Comparison of ENCODE assay signal across 9 cellular contexts in the genomic region with DNA sequence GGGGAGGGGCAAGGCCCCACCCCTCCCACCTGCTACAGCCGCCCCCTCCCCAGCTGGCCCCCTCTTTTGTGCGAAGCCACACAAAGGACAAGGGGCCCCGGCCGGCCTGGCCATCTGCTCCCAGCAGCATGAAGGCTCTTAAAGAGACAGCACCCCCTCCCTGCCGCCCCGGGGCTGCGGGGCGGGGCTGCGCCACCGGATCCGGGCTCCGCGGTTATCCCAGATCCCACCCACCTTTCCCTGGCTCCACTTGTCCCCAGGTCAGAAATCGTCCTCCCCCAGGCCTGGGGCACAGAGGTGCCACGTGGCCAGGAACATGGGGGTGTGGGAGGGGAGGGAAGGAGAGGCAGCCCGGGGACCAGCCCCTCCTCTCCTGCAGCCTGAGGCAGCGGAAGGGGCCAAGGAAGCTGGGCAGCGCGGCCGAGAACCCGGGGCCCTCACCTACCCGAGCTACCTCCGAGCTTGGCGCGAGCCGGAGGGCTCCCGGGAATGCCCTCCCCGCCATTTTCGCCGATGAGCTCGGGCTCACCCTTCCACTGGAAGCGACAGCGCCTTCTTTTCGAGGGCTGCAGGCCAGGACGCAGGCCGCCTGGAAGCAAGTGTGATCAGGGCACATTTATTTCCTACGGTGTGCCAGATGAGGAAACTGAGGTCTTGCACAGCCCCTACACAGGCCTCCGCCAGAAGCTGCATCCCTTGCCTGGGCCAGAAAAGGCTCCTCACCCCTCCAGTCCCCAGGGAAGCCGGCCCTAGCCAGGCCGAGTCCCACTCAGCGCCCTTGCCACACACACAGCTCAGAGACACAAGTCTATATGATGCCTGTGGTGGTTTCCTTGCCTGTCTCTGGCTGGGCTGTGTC. TPM values are rescaled to one million over a fixed set of nuclear protein-coding genes. Genes with fewer than 3 reads are reported as not detected.
DNase-seq lines count a peak whose midpoint lies in the region; TF ChIP-seq lines count a peak whose summit lies in the region.
"Had no signal": no experiment of that assay in that cellular context is flagged by ENCODE, and none has a peak within 500 bp of the region (broad histone marks: within the 10 kb centered on the region; RNA-seq: fewer than 3 reads in every experiment).

No MANE protein-coding gene starts in this region.

- H3K4me1 Mint-ChIP-seq in H9: peaks cover 22 to 25% of the 10 kb centered on the region in 2 experiments

- H3K4me3 Mint-ChIP-seq in H9: peak overlapping the region; percentile 67 to 87

- H4K91ac ChIP-seq in H9 (ENCODE audit: insufficient read length, low read depth, low read length): peak overlapping the region; percentile 10

- H3T11ph ChIP-seq in H9 (ENCODE audit: low read length): no peak overlapping the region

- no peak overlapping the region for H3K23ac ChIP-seq in H9 (ENCODE audit: insufficient read length, low read depth, low read length)

- peak overlapping the region; percentile 40 for H3K9ac ChIP-seq in H9 (ENCODE audit: extremely low read depth, insufficient read length, low read length)

- no peak overlapping the region for H3K56ac ChIP-seq in H9 (ENCODE audit: insufficient read length, low read depth, low read length)

- H4K20me1 ChIP-seq in H9 (ENCODE audit: control insufficient read depth, insufficient read depth, insufficient read length): no peaks in the 10 kb centered on the region

- no peaks in the 10 kb centered on the region for H3K27me3 ChIP-seq in H9 (ENCODE audit: insufficient read depth, low read length)

- no peaks in the 10 kb centered on the region for H3K9me3 ChIP-seq in H9 (ENCODE audit: control insufficient read depth, low read depth, low read length)

- H2AFZ ChIP-seq in H9 (ENCODE audit: low read length): no peak overlapping the region

- H3K79me1 ChIP-seq in H9 (ENCODE audit: insufficient read depth, low read depth, low read length, poor library complexity, severe bottlenecking): no peaks in the 10 kb centered on the region

- peak; percentile 96 for DNase-seq in H9
- peak in 32 of 56 donors; percentile 20 to 84 (median 58) for DNase-seq in amygdala (lab: John Stamatoyannopoulos, UW)
- DNase-seq in iPS-NIHi7 (ENCODE audit: extremely low spot score): peak; percentile 78
- DNase-seq in substantia nigra (lab: John Stamatoyannopoulos, UW): peak in 44 of 49 donors; percentile 23 to 82 (median 58)
- no peak for DNase-seq in SIG-M5 treated with dmso at 0.1 percent for 504 hours (lab: John Stamatoyannopoulos, UW; ENCODE audit: unreplicated experiment)
- no peak for DNase-seq in germinal center (ENCODE audit: low spot score)
- no peak for DNase-seq in foreskin melanocyte
- no peak for DNase-seq in SKM-1 (lab: John Stamatoyannopoulos, UW; ENCODE audit: unreplicated experiment)

- H3K23me2 ChIP-seq in H9 (ENCODE audit: insufficient read length, low read depth, low read length, poor library complexity, severe bottlenecking): peaks cover 33% of the 10 kb centered on the region

- H2BK12ac ChIP-seq in H9 (ENCODE audit: insufficient read length, low read depth, low read length): no peak overlapping the region

- peak overlapping the region; percentile 9; the same call in 1 of the 2 replicates for H3K4ac ChIP-seq in H9 (ENCODE audit: low read depth, low read length)

- TF ChIP-seq CTCF in H9 (conservative IDR thresholded peaks at IDR 0.05): no peak

- peak overlapping the region; percentile 3 for H4K5ac ChIP-seq in H9 (ENCODE audit: insufficient read length, low read depth, low read length)

- H3K27me3 Mint-ChIP-seq in H9 (ENCODE audit: low read depth): peaks cover 15% of the 10 kb centered on the region
- H3K27me3 Mint-ChIP-seq: activated naive CD8-positive, alpha-beta T cell had no signal

- peak overlapping the region; percentile 94 for H3K14ac ChIP-seq in H9 (ENCODE audit: insufficient read depth, low read length)

- no CpG with 5 or more reads among the region's 41 CpGs for WGBS in H9 (ENCODE audit: extremely low coverage, insufficient read length, low lambda C conversion rate)

- H3K27ac Mint-ChIP-seq in H9: peak overlapping the region; percentile 97 to 100 (median 99)
- H3K27ac Mint-ChIP-seq: activated naive CD8-positive, alpha-beta T cell had no signal

- peak overlapping the region; percentile 67 for H3K4me2 ChIP-seq in H9 (ENCODE audit: insufficient read depth, insufficient read length, low read length)

- no peak overlapping the region for H2BK15ac ChIP-seq in H9 (ENCODE audit: low read depth, low read length)

- H3K27ac ChIP-seq in H9 (ENCODE audit: insufficient read length, low read depth, low read length) (peak overlapping the region; percentile 63), substantia nigra (ENCODE audit: low read depth, low read length, poor library complexity, severe bottlenecking) (peak overlapping the region; percentile 97)

- H3K9me3 Mint-ChIP-seq in H9: peaks cover 5% of the 10 kb centered on the region in 2 experiments; a peak in 4 of 5 replicates

- H3K79me2 ChIP-seq in H9 (ENCODE audit: insufficient read depth, low read length): peaks cover 5% of the 10 kb centered on the region; the same call in 1 of the 2 replicates

- H2AK5ac ChIP-seq in H9 (ENCODE audit: insufficient read length, low read length): no peak overlapping the region

- peaks cover 3% of the 10 kb centered on the region for H3K4me1 ChIP-seq in H9 (ENCODE audit: insufficient read depth, low read length)

- H2BK120ac ChIP-seq in H9 (ENCODE audit: low read depth, low read length, poor library complexity, severe bottlenecking): no peak overlapping the region

- no peak overlapping the region for H4K8ac ChIP-seq in H9 (replicated peaks; ENCODE audit: insufficient read length, low read depth, low read length)

- H3K18ac ChIP-seq in H9 (ENCODE audit: insufficient read length, low read depth, low read length): peak overlapping the region; percentile 83

- H3K36me3 Mint-ChIP-seq in H9 (ENCODE audit: insufficient read depth in 1 of 3, low read depth in 3 of 3): peaks cover 5 to 15% (median 7%) of the 10 kb centered on the region in 3 experiments
- H3K36me3 Mint-ChIP-seq: activated naive CD8-positive, alpha-beta T cell had no signal

- H2BK20ac ChIP-seq in H9 (ENCODE audit: low read depth, low read length, poor library complexity, severe bottlenecking): no peak overlapping the region

- no peak overlapping the region for H2BK5ac ChIP-seq in H9 (ENCODE audit: insufficient read length, low read length)

RNA-seq across cellular contexts. Expression of gene RCOR2, which starts 2.5 kb away (rescaled TPM):
- total RNA-seq in H9 (2021): 117 and 118 TPM in 2 replicates

RNA-seq across cellular contexts. Expression of gene NAA40, which starts 19.3 kb away (rescaled TPM):
- 43.9 and 44.4 TPM in 2 replicates for total RNA-seq in H9 (2021)

RNA-seq across cellular contexts. Expression of gene COX8A, which starts 54.9 kb away (rescaled TPM):
- 402 and 429 TPM in 2 replicates for total RNA-seq in H9 (2021)

Comparison
In these comparisons a context has a peak if more than half of its experiments do, and no peak if none do; other contexts are left out.
1. DNase-seq: peak in H9 (single experiment), amygdala (32 of 56), iPS-NIHi7 (single experiment) and substantia nigra (44 of 49); none in SIG-M5 treated with dmso at 0.1 percent for 504 hours (single experiment), germinal center (single experiment), foreskin melanocyte (single experiment) and SKM-1 (single experiment).